29 cellular contexts compared by ENCODE assay signal in genomic region chr11:57339305-57339704, GRCh38. TPM values are rescaled to one million over a fixed set of nuclear protein-coding genes. Genes with fewer than 3 reads are reported as not detected.
"Had no signal": no experiment of that assay in that cellular context is flagged by ENCODE, and none has a peak within 500 bp of the region (broad histone marks: within the 10 kb centered on the region; RNA-seq: fewer than 3 reads in every experiment).

No MANE protein-coding gene starts in this region.

- H3K27ac Mint-ChIP-seq: activated CD4-positive, alpha-beta T cell treated with anti-CD3 and anti-CD28 coated beads, Interleukin-2, amount 10 ng/mL, durations not matched to agents 24 days and 14 days; activated T-cell treated with anti-CD3 and anti-CD28 coated beads, Interleukin-2, amount 50 U/mL, for 72 hours had no signal

- H3K36me3 ChIP-seq: lower lobe of right lung had no signal

- H3K4me3 Mint-ChIP-seq: activated CD4-positive, alpha-beta T cell treated with anti-CD3 and anti-CD28 coated beads, Interleukin-2, amount 10 ng/mL, durations not matched to agents 24 days and 14 days; activated naive CD4-positive, alpha-beta T cell treated with anti-CD3 and anti-CD28 coated beads, Interleukin-2, amount 50 U/mL, for 24 hours; activated T-cell treated with anti-CD3 and anti-CD28 coated beads, Interleukin-2, amount 50 U/mL, for 72 hours; natural killer cell; stimulated activated effector memory CD8-positive, alpha-beta T cell treated with anti-CD3 and anti-CD28 coated beads, Interleukin-12 subunit alpha, Interleukin-12 subunit beta, amount 100 ng/mL, for 72 hours had no signal

- H3K27ac ChIP-seq: esophagus squamous epithelium, lower lobe of right lung, stomach had no signal

- H3K27me3 ChIP-seq: esophagus squamous epithelium, stomach had no signal

- H3K36me3 Mint-ChIP-seq: natural killer cell had no signal

- H3K27me3 Mint-ChIP-seq: activated naive CD4-positive, alpha-beta T cell treated with anti-CD3 and anti-CD28 coated beads, Interleukin-2, amount 50 U/mL, for 24 hours had no signal

- DNase-seq: activated CD4-positive, alpha-beta T cell treated with anti-CD3 and anti-CD28 coated beads, Interleukin-2, amount 10 ng/mL, durations not matched to agents 24 days and 14 days; activated CD8-positive, alpha-beta memory T cell treated with anti-CD3 and anti-CD28 coated beads, Interleukin-2, amount 50 U/mL, for 4 hours; activated effector memory CD4-positive, alpha-beta T cell treated with anti-CD3 and anti-CD28 coated beads, Interleukin-2, amount 50 U/mL, for 16 hours; activated T-cell treated with anti-CD3 and anti-CD28 coated beads, Interleukin-2, amount 50 U/mL, for 72 hours; cerebellar nuclear complex; cortex of kidney; effector CD4-positive, alpha-beta T cell; esophagus squamous epithelium; hippocampal formation; left colon; lower lobe of right lung; natural killer cell; stimulated activated CD4-positive, alpha-beta T cell treated with anti-CD3 and anti-CD28 coated beads, Interleukin-4, amount 100 ng/mL, for 24 hours; stomach; T-helper 1 cell; T-helper 9 cell; trophoblast cell had no signal

- H3K9me3 ChIP-seq: esophagus squamous epithelium, lower lobe of right lung, stomach had no signal

- ATAC-seq: activated T-cell treated with anti-CD3 and anti-CD28 coated beads, Interleukin-2, amount 50 U/mL, for 72 hours; left colon; lower lobe of right lung; natural killer cell; sciatic nerve; stimulated activated effector memory CD8-positive, alpha-beta T cell treated with anti-CD3 and anti-CD28 coated beads, Interleukin-12 subunit alpha, Interleukin-12 subunit beta, amount 100 ng/mL, for 72 hours had no signal

- H3K4me2 ChIP-seq: smooth muscle cell had no signal

- H3K4me3 ChIP-seq: esophagus squamous epithelium, lower lobe of right lung, smooth muscle cell, stomach had no signal

- H3K9me3 Mint-ChIP-seq: activated CD4-positive, alpha-beta T cell treated with anti-CD3 and anti-CD28 coated beads, Interleukin-2, amount 10 ng/mL, durations not matched to agents 24 days and 14 days; activated naive CD4-positive, alpha-beta T cell treated with anti-CD3 and anti-CD28 coated beads, Interleukin-2, amount 50 U/mL, for 24 hours; activated T-cell treated with anti-CD3 and anti-CD28 coated beads, Interleukin-2, amount 50 U/mL, for 72 hours; natural killer cell; stimulated activated effector memory CD8-positive, alpha-beta T cell treated with anti-CD3 and anti-CD28 coated beads, Interleukin-12 subunit alpha, Interleukin-12 subunit beta, amount 100 ng/mL, for 72 hours had no signal

RNA-seq across cellular contexts. Expression of gene P2RX3, which starts 1.2 kb away (rescaled TPM):
- total RNA-seq: activated CD4-positive, alpha-beta T cell treated with anti-CD3 and anti-CD28 coated beads, Interleukin-2, amount 10 ng/mL, durations not matched to agents 24 days and 14 days; activated T-cell treated with anti-CD3 and anti-CD28 coated beads, Interleukin-2, amount 50 U/mL, for 72 hours; astrocyte; bronchial epithelial cell; endothelial cell of umbilical vein; esophagus squamous epithelium; glomerular endothelial cell; left colon; lower lobe of right lung; mesenteric fat pad; natural killer cell; osteocyte; pulmonary artery endothelial cell; sciatic nerve; smooth muscle cell; temporal lobe had no signal

RNA-seq across cellular contexts. Expression of gene PRG3, which starts 41.6 kb away (rescaled TPM):
- total RNA-seq: activated CD4-positive, alpha-beta T cell treated with anti-CD3 and anti-CD28 coated beads, Interleukin-2, amount 10 ng/mL, durations not matched to agents 24 days and 14 days; activated T-cell treated with anti-CD3 and anti-CD28 coated beads, Interleukin-2, amount 50 U/mL, for 72 hours; astrocyte; bronchial epithelial cell; endothelial cell of umbilical vein; esophagus squamous epithelium; glomerular endothelial cell; left colon; lower lobe of right lung; mesenteric fat pad; natural killer cell; osteocyte; pulmonary artery endothelial cell; sciatic nerve; smooth muscle cell; stomach; temporal lobe had no signal

RNA-seq across cellular contexts. Expression of gene PRG2, which starts 51.1 kb away (rescaled TPM):
- total RNA-seq: astrocyte, esophagus squamous epithelium, glomerular endothelial cell, lower lobe of right lung, osteocyte, sciatic nerve, smooth muscle cell, temporal lobe had no signal
